In genomic region chr6:125018136-125018535, GRCh38 we compare ENCODE assay signal across 27 cellular contexts.
"Had no signal": no experiment of that assay in that cellular context is flagged by ENCODE, and none has a peak within 500 bp of the region (broad histone marks: within the 10 kb centered on the region; RNA-seq: fewer than 3 reads in every experiment).

No MANE protein-coding gene starts in this region.

- H3K9me3 Mint-ChIP-seq: dendritic cell treated with granulocyte-macrophage colony-stimulating factor and Interleukin-4, amounts not matched to agents 40 ng/mL and 50 ng/mL, for 4 days; endodermal cell; memory B cell; natural killer cell; neural crest cell; stimulated activated naive CD8-positive, alpha-beta T cell treated with anti-CD3 and anti-CD28 coated beads, Interleukin-15, amount 100 ng/mL, for 72 hours had no signal

- H3K27me3 Mint-ChIP-seq: dendritic cell treated with granulocyte-macrophage colony-stimulating factor and Interleukin-4, amounts not matched to agents 40 ng/mL and 50 ng/mL, for 4 days; memory B cell; stimulated activated naive CD8-positive, alpha-beta T cell treated with anti-CD3 and anti-CD28 coated beads, Interleukin-15, amount 100 ng/mL, for 72 hours had no signal

- H3K4me2 ChIP-seq: hepatocyte had no signal

- H3K9me3 ChIP-seq: colonic mucosa, esophagus muscularis mucosa, gastroesophageal sphincter, heart left ventricle, neutrophil, pancreas, prostate gland, right atrium auricular region, spleen, thyroid gland had no signal

- H3K36me3 Mint-ChIP-seq: memory B cell, natural killer cell had no signal

- DNase-seq: colonic mucosa; effector CD8-positive, alpha-beta T cell; endodermal cell; foreskin keratinocyte; heart left ventricle; kidney; natural killer cell; pancreas; spleen; stimulated activated CD4-positive, alpha-beta T cell treated with anti-CD3 and anti-CD28 coated beads, Interleukin-2, amount 100 ng/mL, for 48 hours; stimulated activated CD8-positive, alpha-beta memory T cell treated with anti-CD3 and anti-CD28 coated beads, Interleukin-4, amount 100 ng/mL, for 48 hours; stimulated activated naive CD4-positive, alpha-beta T cell; stimulated activated naive CD8-positive, alpha-beta T cell treated with anti-CD3 and anti-CD28 coated beads, Interleukin-15, amount 100 ng/mL, for 72 hours; thyroid gland; trophoblast cell had no signal

- H3K4me1 ChIP-seq: prostate gland had no signal

- H3K27ac Mint-ChIP-seq: dendritic cell treated with granulocyte-macrophage colony-stimulating factor and Interleukin-4, amounts not matched to agents 40 ng/mL and 50 ng/mL, for 4 days; endodermal cell; memory B cell; natural killer cell; stimulated activated naive CD8-positive, alpha-beta T cell treated with anti-CD3 and anti-CD28 coated beads, Interleukin-15, amount 100 ng/mL, for 72 hours had no signal

- H3K27me3 ChIP-seq: colonic mucosa, esophagus muscularis mucosa, foreskin keratinocyte, gastroesophageal sphincter, heart left ventricle, hepatocyte, neutrophil, pancreas, right atrium auricular region, spleen, thyroid gland had no signal

- H3K4me3 ChIP-seq: colonic mucosa, esophagus muscularis mucosa, gastroesophageal sphincter, heart left ventricle, hepatocyte, lung, pancreas, prostate gland, right atrium auricular region, spleen, thyroid gland had no signal

- H2AFZ ChIP-seq: hepatocyte had no signal

- H3K4me3 Mint-ChIP-seq: dendritic cell treated with granulocyte-macrophage colony-stimulating factor and Interleukin-4, amounts not matched to agents 40 ng/mL and 50 ng/mL, for 4 days; endodermal cell; memory B cell; natural killer cell; neural crest cell; stimulated activated naive CD8-positive, alpha-beta T cell treated with anti-CD3 and anti-CD28 coated beads, Interleukin-15, amount 100 ng/mL, for 72 hours had no signal

- H3K27ac ChIP-seq: colonic mucosa, esophagus muscularis mucosa, foreskin keratinocyte, gastroesophageal sphincter, heart left ventricle, hepatocyte, neutrophil, pancreas, prostate gland, right atrium auricular region, spleen, thyroid gland had no signal

- H3K4me1 Mint-ChIP-seq: memory B cell, natural killer cell had no signal

- ATAC-seq: foreskin keratinocyte; gastroesophageal sphincter; heart left ventricle; left lobe of liver; natural killer cell; pancreas; sciatic nerve; stimulated activated naive CD8-positive, alpha-beta T cell treated with anti-CD3 and anti-CD28 coated beads, Interleukin-15, amount 100 ng/mL, for 72 hours had no signal

- H3K36me3 ChIP-seq: colonic mucosa, gastroesophageal sphincter, heart left ventricle, neutrophil, pancreas, prostate gland, right atrium auricular region, spleen, thyroid gland had no signal
